In genomic region chr13:48333976-48334375, GRCh38 we compare ENCODE assay signal across 13 cellular contexts. TPM values are rescaled to one million over a fixed set of nuclear protein-coding genes. Genes with fewer than 3 reads are reported as not detected.
DNase-seq lines count a peak whose midpoint lies in the region; ATAC-seq, FAIRE-seq and TF ChIP-seq lines count a peak whose summit lies in the region.
"Had no signal": no experiment of that assay in that cellular context is flagged by ENCODE, and none has a peak within 500 bp of the region (broad histone marks: within the 10 kb centered on the region; RNA-seq: fewer than 3 reads in every experiment).

No MANE protein-coding gene starts in this region.

- H3K36me3 ChIP-seq in upper lobe of right lung (no peaks in the 10 kb centered on the region), kidney (ENCODE audit: control insufficient read depth in 1 of 2, insufficient read depth in 2 of 2, low read length in 2 of 2) (no peaks in the 10 kb centered on the region)

- H3K36me3 Mint-ChIP-seq in activated T-cell treated with anti-CD3 and anti-CD28 coated beads, Interleukin-2, amount 50 U/mL, for 72 hours (ENCODE audit: insufficient read depth in 2 of 2) = peaks cover 9 to 18% of the 10 kb centered on the region in 2 donors
- peaks cover 8% of the 10 kb centered on the region for H3K36me3 Mint-ChIP-seq in T-helper 17 cell (ENCODE audit: low read depth)

- no peak overlapping the region for H3K9ac ChIP-seq in kidney (ENCODE audit: low read length in 2 of 2)

- FAIRE-seq in kidney (lab: Jason Lieb, UNC) = no peak

- TF ChIP-seq CTCF in fibroblast of the aortic adventitia (IDR thresholded peaks at IDR 0.05; ENCODE audit: insufficient read depth, low read length) = no peak
- TF ChIP-seq CTCF in upper lobe of right lung (IDR thresholded peaks at IDR 0.05) = no peak
- TF ChIP-seq CTCF in kidney (IDR thresholded peaks at IDR 0.05; ENCODE audit: borderline replicate concordance, extremely low read depth, insufficient read depth) = no peak

- no peaks in the 10 kb centered on the region for H3K27me3 ChIP-seq in upper lobe of right lung
- H3K27me3 ChIP-seq: transverse colon had no signal

- DNase-seq in activated T-cell treated with anti-CD3 and anti-CD28 coated beads, Interleukin-2, amount 50 U/mL, for 72 hours = no peak
- DNase-seq in activated T-cell treated with anti-CD3 and anti-CD28 coated beads, Interleukin-2, amount 50 U/mL, for 48 hours = no peak
- no peak for DNase-seq in T-helper 17 cell
- DNase-seq in fibroblast of the aortic adventitia (ENCODE audit: low read depth) = peak; percentile 45
- no peak for DNase-seq in upper lobe of right lung
- DNase-seq in NCI-H2171 treated with DMSO at 0.1 percent for 48 hours (lab: John Stamatoyannopoulos, UW) = no peak
- DNase-seq in stimulated activated CD4-positive, alpha-beta T cell treated with anti-CD3 and anti-CD28 coated beads, Interleukin-1b, Interleukin-23, amount 100 ng/mL, for 48 hours = no peak
- DNase-seq in kidney = no peak
- DNase-seq: DMS 273 treated with DMSO at 0.1 percent for 48 hours; effector memory CD8-positive, alpha-beta T cell; NCI-H2081 treated with DMSO at 0.1 percent for 48 hours; stimulated activated CD4-positive, alpha-beta T cell treated with anti-CD3 and anti-CD28 coated beads, Interleukin-15, amount 100 ng/mL, for 24 hours; transverse colon had no signal

- intact Hi-C loops in upper lobe of right lung (cut with DNase I) = no loop called here
- intact Hi-C loops in kidney (cut with DNase I) = no loop called here

- H3K4me3 ChIP-seq in fibroblast of the aortic adventitia (ENCODE audit: low read depth, low read length) = no peak overlapping the region
- no peak overlapping the region for H3K4me3 ChIP-seq in upper lobe of right lung
- no peak overlapping the region for H3K4me3 ChIP-seq in kidney (ENCODE audit: low read length in 2 of 2)
- H3K4me3 ChIP-seq: transverse colon had no signal

- H3K27me3 Mint-ChIP-seq in activated T-cell treated with anti-CD3 and anti-CD28 coated beads, Interleukin-2, amount 50 U/mL, for 72 hours (ENCODE audit: low read depth) = no peaks in the 10 kb centered on the region
- H3K27me3 Mint-ChIP-seq in T-helper 17 cell = no peaks in the 10 kb centered on the region
- H3K27me3 Mint-ChIP-seq: effector memory CD8-positive, alpha-beta T cell had no signal

- no peak for ATAC-seq in activated T-cell treated with anti-CD3 and anti-CD28 coated beads, Interleukin-2, amount 50 U/mL, for 72 hours (replicated peaks in 1 of 2)
- ATAC-seq in T-helper 17 cell = no peak
- ATAC-seq in upper lobe of right lung = peak; percentile 41

- H3K27ac ChIP-seq in upper lobe of right lung (no peak overlapping the region), kidney (ENCODE audit: low read depth in 2 of 2, low read length in 2 of 2) (no peak overlapping the region)
- H3K27ac ChIP-seq: transverse colon had no signal

- no peaks in the 10 kb centered on the region for H3K4me1 ChIP-seq in upper lobe of right lung
- peaks cover 0 to 5% of the 10 kb centered on the region in 2 donors for H3K4me1 ChIP-seq in kidney (ENCODE audit: control insufficient read depth in 1 of 2, insufficient read depth in 1 of 2, low read depth in 1 of 2, low read length in 2 of 2)
- H3K4me1 ChIP-seq: transverse colon had no signal

- H3K4me3 Mint-ChIP-seq in activated T-cell treated with anti-CD3 and anti-CD28 coated beads, Interleukin-2, amount 50 U/mL, for 72 hours = no peak overlapping the region
- H3K4me3 Mint-ChIP-seq in T-helper 17 cell = no peak overlapping the region
- H3K4me3 Mint-ChIP-seq: effector memory CD8-positive, alpha-beta T cell had no signal

- peaks cover 0 to 4% of the 10 kb centered on the region in 2 donors for H3K9me3 Mint-ChIP-seq in activated T-cell treated with anti-CD3 and anti-CD28 coated beads, Interleukin-2, amount 50 U/mL, for 72 hours
- H3K9me3 Mint-ChIP-seq: effector memory CD8-positive, alpha-beta T cell had no signal

- peak overlapping the region; percentile 57 for H3K27ac Mint-ChIP-seq in activated T-cell treated with anti-CD3 and anti-CD28 coated beads, Interleukin-2, amount 50 U/mL, for 72 hours
- peak overlapping the region; percentile 29 for H3K27ac Mint-ChIP-seq in T-helper 17 cell

- H3K9me3 ChIP-seq in T-helper 17 cell (ENCODE audit: control insufficient read depth, low read length, poor library complexity, severe bottlenecking) = no peaks in the 10 kb centered on the region
- H3K9me3 ChIP-seq in upper lobe of right lung = no peaks in the 10 kb centered on the region
- no peaks in the 10 kb centered on the region for H3K9me3 ChIP-seq in kidney (ENCODE audit: control insufficient read depth in 1 of 2, low read length in 2 of 2)
- H3K9me3 ChIP-seq: transverse colon had no signal

- peaks cover 5% of the 10 kb centered on the region for H3K4me1 Mint-ChIP-seq in activated T-cell treated with anti-CD3 and anti-CD28 coated beads, Interleukin-2, amount 50 U/mL, for 72 hours (ENCODE audit: low read depth)
- peaks cover 15% of the 10 kb centered on the region for H3K4me1 Mint-ChIP-seq in T-helper 17 cell

RNA-seq across cellular contexts. Expression of gene RB1, which starts 30.4 kb away (rescaled TPM):
- 10 to 100 TPM; 32.5 to 37.7 TPM for total RNA-seq in activated T-cell treated with anti-CD3 and anti-CD28 coated beads, Interleukin-2, amount 50 U/mL, for 72 hours
- total RNA-seq in T-helper 17 cell (10 to 100 TPM; 15.9 to 16.2 TPM), fibroblast of the aortic adventitia (ENCODE audit: low replicate concordance) (23.3 and 48.4 TPM in 2 replicates), upper lobe of right lung (41.0 TPM), kidney (46.5 TPM)
- 12.3 TPM for polyA plus RNA-seq in kidney (ENCODE audit: insufficient read depth, low read depth, low replicate concordance)
